Comparison of ENCODE assay signal across 20 cellular contexts in genomic region chr6:146498309-146498708, GRCh38.
"Had no signal": no experiment of that assay in that cellular context is flagged by ENCODE, and none has a peak within 500 bp of the region (broad histone marks: within the 10 kb centered on the region; RNA-seq: fewer than 3 reads in every experiment).

No MANE protein-coding gene starts in this region.

- H3K27me3 ChIP-seq: brain microvascular endothelial cell, transverse colon had no signal

- DNase-seq: activated CD4-positive, alpha-beta T cell treated with anti-CD3 and anti-CD28 coated beads for 1 hour; activated CD4-positive, alpha-beta T cell treated with anti-CD3 and anti-CD28 coated beads, Interleukin-2, amount 50 U/mL, for 1 hour; activated CD8-positive, alpha-beta T cell treated with anti-CD3 and anti-CD28 coated beads, Interleukin-2, amount 10 ng/mL, durations not matched to agents 7 days and 5 days; activated T-cell treated with anti-CD3 and anti-CD28 coated beads, Interleukin-2, amount 50 U/mL, for 1 hour; aorta; brain microvascular endothelial cell; caudate nucleus; effector CD4-positive, alpha-beta T cell; erythroblast; foreskin melanocyte; lower lobe of right lung; mesendoderm; naive B cell; nucleus accumbens; small intestine; transverse colon had no signal

- ATAC-seq: activated CD8-positive, alpha-beta T cell treated with anti-CD3 and anti-CD28 coated beads, Interleukin-2, amount 10 ng/mL, durations not matched to agents 7 days and 5 days; activated naive CD4-positive, alpha-beta T cell treated with anti-CD3 and anti-CD28 coated beads, Interleukin-2, amount 50 U/mL, for 72 hours; left lobe of liver; lower lobe of right lung; sciatic nerve; stimulated activated memory B cell treated with anti-CD40 and anti-IgM and Interleukin-4, amounts not matched to agents 10 μg/mL and 1 μg/mL and 100 μg/mL, for 72 hours had no signal

- H3K36me3 ChIP-seq: brain microvascular endothelial cell, lower lobe of right lung, transverse colon had no signal

- H3K4me1 ChIP-seq: lower lobe of right lung, transverse colon had no signal

- H3K9me3 ChIP-seq: lower lobe of right lung, transverse colon had no signal

- H3K4me3 ChIP-seq: lower lobe of right lung, transverse colon had no signal

- H3K27ac ChIP-seq: brain microvascular endothelial cell, lower lobe of right lung, transverse colon had no signal
